1 cellular context compared by ENCODE assay signal in genomic region chr9:38432922-38433510, GRCh38.
TF ChIP-seq lines count a peak whose summit lies in the region.

No MANE protein-coding gene starts in this region.

TF ChIP-seq in H1, 55 proteins besides CTCF, POLR2A, EP300 and RAD21 (continued from another document):
- TF ChIP-seq E2F6 (IDR thresholded peaks at IDR 0.05) (peak; percentile 72; the same call in 1 of the 2 replicates), CTBP2 (IDR thresholded peaks at IDR 0.05; ENCODE audit: borderline replicate concordance, insufficient read depth, insufficient read length, low read length) (no peak), USF2 (IDR thresholded peaks at IDR 0.05; ENCODE audit: low read length) (0 out of 2 replicates have a peak, but pooled peaks have one; percentile 4), KDM1A (IDR thresholded peaks at IDR 0.05; ENCODE audit: borderline replicate concordance, low read length) (0 out of 2 replicates have a peak, but pooled peaks have one; percentile 34), CREB1 (IDR thresholded peaks at IDR 0.05) (no peak), ZNF274 (IDR thresholded peaks at IDR 0.05; ENCODE audit: borderline replicate concordance, extremely low read depth, low read length) (no peak), CHD7 (IDR thresholded peaks at IDR 0.05; ENCODE audit: insufficient replicate concordance, low read length) (no peak), MAFK (IDR thresholded peaks at IDR 0.05; ENCODE audit: low read depth, low read length) (no peak), KDM5A (IDR thresholded peaks at IDR 0.05; ENCODE audit: low read length) (no peak), GABPA (IDR thresholded peaks at IDR 0.05; ENCODE audit: borderline replicate concordance, insufficient read depth, low read length) (no peak), SP1 (IDR thresholded peaks at IDR 0.05; ENCODE audit: low read depth, low read length) (no peak), RNF2 (IDR thresholded peaks at IDR 0.05; ENCODE audit: borderline replicate concordance, low read depth, low read length, missing control alignments, poor library complexity, severe bottlenecking) (no peak), MAX (IDR thresholded peaks at IDR 0.05) (peak; percentile 94), SIN3A (conservative IDR thresholded peaks at IDR 0.05 in 1 of 2, IDR thresholded peaks at IDR 0.05 in 1 of 2; ENCODE audit: low read depth in 1 of 2, low read length in 2 of 2) (no peak), ATF2 (IDR thresholded peaks at IDR 0.05; ENCODE audit: low read length) (no peak), NRF1 (IDR thresholded peaks at IDR 0.05; ENCODE audit: low read depth, low read length) (no peak), CHD1 (IDR thresholded peaks at IDR 0.05; ENCODE audit: low read depth, low read length) (no peak), ASH2L (IDR thresholded peaks at IDR 0.05; ENCODE audit: low read length) (no peak), ATF3 (IDR thresholded peaks at IDR 0.05; ENCODE audit: insufficient read depth, low read depth, low read length) (no peak), SIRT6 (IDR thresholded peaks at IDR 0.05; ENCODE audit: low read length) (no peak)
